In genomic region chr9:4315582-4316215, GRCh38 we compare ENCODE assay signal across 8 cellular contexts. TPM values are rescaled to one million over a fixed set of nuclear protein-coding genes. Genes with fewer than 3 reads are reported as not detected.
A peak's percentile ranks its signal among the peaks of the same experiment; 100 is the strongest.
DNase-seq lines count a peak whose midpoint lies in the region; ATAC-seq and TF ChIP-seq lines count a peak whose summit lies in the region.

No MANE protein-coding gene starts in this region.

- DNase-seq in DMS79 treated with DMSO at 0.1 percent for 48 hours (lab: John Stamatoyannopoulos, UW) (peak; percentile 58), HUDEP-2 (lab: John Stamatoyannopoulos, UW; ENCODE audit: unreplicated experiment in 76 of 76) (peak in 54 of 76 experiments; percentile 4 to 72 (median 35)), PC-9 (peak in 1 of 2 experiments; percentile 64), fibroblast of the conjunctiva (ENCODE audit: low read depth) (peak; percentile 76), ovary (peak; percentile 51 to 85 (median 76)), upper lobe of right lung (peak; percentile 89)
- DNase-seq in activated T-cell treated with anti-CD3 and anti-CD28 coated beads, Interleukin-2, amount 50 U/mL, for 72 hours: peak; percentile 78 to 83

- no peak overlapping the region for H3K4me3 Mint-ChIP-seq in activated T-cell treated with anti-CD3 and anti-CD28 coated beads, Interleukin-2, amount 50 U/mL, for 72 hours

- ATAC-seq in GM21526 (IDR thresholded peaks at IDR 0.05; ENCODE audit: low FRiP score, unreplicated experiment) (peak; percentile 89), upper lobe of right lung (peak; percentile 98)
- peak; percentile 93 to 94 for ATAC-seq in activated T-cell treated with anti-CD3 and anti-CD28 coated beads, Interleukin-2, amount 50 U/mL, for 72 hours (replicated peaks in 1 of 2)

- TF ChIP-seq EP300 in ovary (IDR thresholded peaks at IDR 0.05): no peak

- H3K36me3 Mint-ChIP-seq in activated T-cell treated with anti-CD3 and anti-CD28 coated beads, Interleukin-2, amount 50 U/mL, for 72 hours (ENCODE audit: insufficient read depth in 2 of 2): no peaks in the 10 kb centered on the region

- H3K27me3 ChIP-seq in PC-9 (ENCODE audit: insufficient read depth, low read depth): no peaks in the 10 kb centered on the region
- H3K27me3 ChIP-seq in ovary: no peaks in the 10 kb centered on the region
- H3K27me3 ChIP-seq in upper lobe of right lung: no peaks in the 10 kb centered on the region

- H3K27ac Mint-ChIP-seq in activated T-cell treated with anti-CD3 and anti-CD28 coated beads, Interleukin-2, amount 50 U/mL, for 72 hours: no peak overlapping the region

- H3K79me2 ChIP-seq in PC-9 (ENCODE audit: low read depth): no peaks in the 10 kb centered on the region

- H3K9me3 ChIP-seq in PC-9 (ENCODE audit: insufficient read depth, low read depth) (no peaks in the 10 kb centered on the region), ovary (no peaks in the 10 kb centered on the region), upper lobe of right lung (no peaks in the 10 kb centered on the region)

- H3K4me1 ChIP-seq in PC-9 (replicated peaks; ENCODE audit: insufficient read depth) (no peaks in the 10 kb centered on the region), ovary (ENCODE audit: insufficient read depth) (peaks cover 5% of the 10 kb centered on the region), upper lobe of right lung (no peaks in the 10 kb centered on the region)

- no peak overlapping the region for H2AFZ ChIP-seq in PC-9

- H3K4me1 Mint-ChIP-seq in activated T-cell treated with anti-CD3 and anti-CD28 coated beads, Interleukin-2, amount 50 U/mL, for 72 hours (ENCODE audit: low read depth): no peaks in the 10 kb centered on the region

- WGBS in ovary, 3 donors: 12 to 19% (median 12%) methylated on average over 4 of the region's 4 CpGs

- H3K36me3 ChIP-seq in PC-9 (ENCODE audit: low read depth) (no peaks in the 10 kb centered on the region), ovary (no peaks in the 10 kb centered on the region), upper lobe of right lung (no peaks in the 10 kb centered on the region)

- TF ChIP-seq POLR2A in ovary (IDR thresholded peaks at IDR 0.05): no peak

- no TSS peak for BruUV-seq in PC-9 (replicated peaks; lab: Mats Ljungman, UMichigan)

- CTCF ChIA-PET in PC-9 (lab: Charles Lee): interaction anchor here (0.6 to 1.6 kb wide), 2 partner anchors 51 to 846 kb away, joined by 4 to 16 read pairs; no protein-coding TSS in a partner anchor

- no peaks in the 10 kb centered on the region for H4K20me1 ChIP-seq in PC-9 (ENCODE audit: insufficient read depth)

- TF ChIP-seq CTCF in PC-9 (conservative IDR thresholded peaks at IDR 0.05) (peak; percentile 82), ovary (IDR thresholded peaks at IDR 0.05) (peak; percentile 36 to 55 (median 43)), upper lobe of right lung (IDR thresholded peaks at IDR 0.05) (peak; percentile 89)

- H3K4me3 ChIP-seq in PC-9 (no peak overlapping the region), ovary (no peak overlapping the region), upper lobe of right lung (no peak overlapping the region)

- H3K9me2 ChIP-seq in PC-9 (ENCODE audit: insufficient read depth): no peaks in the 10 kb centered on the region

- intact Hi-C loops in PC-9 (cut with micrococcal nuclease; ENCODE audit: unreplicated experiment): loop anchor here (1.0 to 2.0 kb wide), 3 partner anchors 19 to 51 kb away; no protein-coding TSS in a partner anchor
- intact Hi-C loops in ovary (cut with DNase I): loop anchor here in 1 of 4 donors (10.0 kb wide), 1 partner anchor 581 kb away; no protein-coding TSS in a partner anchor
- intact Hi-C loops in upper lobe of right lung (cut with DNase I): no loop called here

- peaks cover 12% of the 10 kb centered on the region for H3K27me3 Mint-ChIP-seq in activated T-cell treated with anti-CD3 and anti-CD28 coated beads, Interleukin-2, amount 50 U/mL, for 72 hours (ENCODE audit: low read depth)

- H3F3A ChIP-seq in PC-9 (ENCODE audit: insufficient read depth, low read depth): no peaks in the 10 kb centered on the region

- POLR2A ChIA-PET in PC-9 (lab: Charles Lee; ENCODE audit: unreplicated experiment): interaction anchor here (0.5 to 0.6 kb wide), 2 partner anchors 69 to 467 kb away, joined by 3 to 5 read pairs; no protein-coding TSS in a partner anchor

- no peak overlapping the region for H3K27ac ChIP-seq in PC-9
- H3K27ac ChIP-seq in ovary: no peak overlapping the region
- no peak overlapping the region for H3K27ac ChIP-seq in upper lobe of right lung

- no peak overlapping the region for H3K4me2 ChIP-seq in PC-9

- no peaks in the 10 kb centered on the region for H3K9me3 Mint-ChIP-seq in activated T-cell treated with anti-CD3 and anti-CD28 coated beads, Interleukin-2, amount 50 U/mL, for 72 hours

RNA-seq across cellular contexts. Expression of gene GLIS3, which starts 15.8 kb away (rescaled TPM):
- total RNA-seq in PC-9 (2021) (20.5 and 23.4 TPM in 2 replicates), ovary (10 to 100 TPM; 32.0 to 61.4 (median 49.5) TPM), upper lobe of right lung (24.1 TPM)
- total RNA-seq in activated T-cell treated with anti-CD3 and anti-CD28 coated beads, Interleukin-2, amount 50 U/mL, for 72 hours: under 1 TPM; 0.49 to 0.53 TPM
- 10 to 100 TPM; 12.0 to 12.2 TPM for polyA plus RNA-seq in ovary

Comparison
In these comparisons a context has a peak if more than half of its experiments do, and no peak if none do; other contexts are left out.
1. RNA of gene GLIS3, which starts 15.8 kb away (total RNA-seq): 32.0 to 61.4 TPM in ovary, 24.1 TPM in upper lobe of right lung (single experiment) and 20.5 to 23.4 TPM in PC-9; 0.49 to 0.53 TPM in activated T-cell treated with anti-CD3 and anti-CD28 coated beads, Interleukin-2, amount 50 U/mL, for 72 hours; every median in the first group is over 10 times any median in the second.
2. Peak in every context shown above with its lines, with median percentiles within 50 percentile points of each other: ATAC-seq and CTCF ChIP-seq.